1 cellular context compared by ENCODE assay signal in genomic region chr1:180166436-180166800, GRCh38.
TF ChIP-seq lines count a peak whose summit lies in the region.

No MANE protein-coding gene starts in this region.

TF ChIP-seq in HCT116, 20 proteins besides CTCF, POLR2A, EP300 and RAD21:
- TF ChIP-seq SP1 (IDR thresholded peaks at IDR 0.05; ENCODE audit: low read depth), result no peak
- TF ChIP-seq ZNF274 (IDR thresholded peaks at IDR 0.05; ENCODE audit: low read depth, low read length), result no peak
- no peak for TF ChIP-seq JUND (IDR thresholded peaks at IDR 0.05)
- no peak for TF ChIP-seq POLR2AphosphoS5 (IDR thresholded peaks at IDR 0.05; ENCODE audit: low read depth, low read length)
- no peak for TF ChIP-seq TCF7L2 (IDR thresholded peaks at IDR 0.05; ENCODE audit: borderline replicate concordance, extremely low read depth, insufficient read depth, insufficient read length)
- no peak for TF ChIP-seq ZFX (IDR thresholded peaks at IDR 0.05)
- TF ChIP-seq EZH2phosphoT487 (IDR thresholded peaks at IDR 0.05; ENCODE audit: borderline replicate concordance), result no peak
- TF ChIP-seq CEBPB (IDR thresholded peaks at IDR 0.05; ENCODE audit: low read depth), result no peak
- TF ChIP-seq ZBTB33 (IDR thresholded peaks at IDR 0.05; ENCODE audit: extremely low read depth, insufficient replicate concordance, low read length), result no peak
- TF ChIP-seq CBX3 (IDR thresholded peaks at IDR 0.05; ENCODE audit: low read depth), result no peak
- no peak for TF ChIP-seq ELF1 (IDR thresholded peaks at IDR 0.05; ENCODE audit: borderline replicate concordance, low read depth)
- TF ChIP-seq EGR1 (IDR thresholded peaks at IDR 0.05; ENCODE audit: low read depth), result no peak
